Comparison of ENCODE assay signal across 8 cellular contexts in the genomic region with DNA sequence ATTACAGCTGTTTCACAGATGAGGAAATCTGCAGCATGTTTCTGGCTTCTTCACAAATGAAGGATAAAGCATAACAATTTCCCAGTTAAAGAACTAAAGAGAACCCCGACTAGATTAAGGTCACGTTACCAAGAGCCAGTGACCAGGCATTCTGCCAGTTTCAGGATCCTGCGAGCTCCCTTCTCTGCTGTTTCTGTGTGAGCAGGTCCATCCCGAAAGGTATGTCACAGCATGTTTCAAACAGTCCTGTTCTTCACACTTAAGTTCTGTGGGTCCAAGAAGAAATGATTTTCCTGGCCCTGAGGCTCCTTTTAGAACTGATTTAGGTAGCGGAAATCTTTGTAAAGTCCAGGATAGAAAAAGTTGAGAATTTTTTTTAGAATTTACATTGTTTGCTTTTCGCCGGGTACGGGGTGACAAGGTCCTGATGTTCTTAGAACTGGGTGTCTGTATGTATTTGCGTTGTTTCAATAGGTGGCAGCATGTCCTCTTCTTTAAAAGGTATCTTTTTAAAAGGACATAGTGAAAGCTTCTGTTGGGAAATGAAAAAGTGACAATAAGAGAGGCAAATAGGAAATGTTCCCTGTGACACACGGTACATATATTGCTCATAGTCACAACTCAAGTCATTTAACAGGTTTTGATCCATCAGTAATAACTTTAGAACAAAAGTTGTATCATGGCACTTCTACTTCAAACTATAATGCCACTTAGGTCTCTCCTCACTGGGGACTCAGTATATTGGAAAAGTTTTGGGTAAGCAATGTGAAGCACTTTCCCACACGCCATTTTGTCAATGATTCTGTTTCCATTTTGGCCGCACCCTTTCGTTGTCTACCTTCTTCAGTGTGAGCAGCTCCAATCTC. TPM values are rescaled to one million over a fixed set of nuclear protein-coding genes. Genes with fewer than 3 reads are reported as not detected.
DNase-seq lines count a peak whose midpoint lies in the region; ATAC-seq and TF ChIP-seq lines count a peak whose summit lies in the region.

No MANE protein-coding gene starts in this region.

- no peak overlapping the region for H3K4me3 ChIP-seq in HFF-Myc (replicated peaks; ENCODE audit: low read depth, low read length)
- H3K4me3 ChIP-seq in Panc1 (ENCODE audit: low read depth in 2 of 2, low read length in 2 of 2) = peak overlapping the region in 1 of 2 experiments; percentile 23; a peak in 1 of 4 replicates
- no peak overlapping the region for H3K4me3 ChIP-seq in psoas muscle

- no peak for TF ChIP-seq POLR2A in erythroblast (IDR thresholded peaks at IDR 0.05; ENCODE audit: low read length)

- CTCF ChIA-PET in Panc1 (lab: Charles Lee) = interaction anchor here (0.9 kb wide), 1 partner anchor 36 kb away, joined by 3 read pairs; no protein-coding TSS in a partner anchor

- in situ Hi-C loops in Panc1 (cut with HindIII; ENCODE audit: low pct_unique_long_range_greater_than_20kb, low sequenced_read_pairs) = no loop called here

- no peaks in the 10 kb centered on the region for H3K9me3 ChIP-seq in Panc1 (ENCODE audit: control insufficient read depth, insufficient read depth, low read depth, low read length)
- H3K9me3 ChIP-seq in psoas muscle = no peaks in the 10 kb centered on the region

- intact Hi-C loops in Panc1 (cut with micrococcal nuclease; ENCODE audit: unreplicated experiment) (loop anchor here (5.0 kb wide), 1 partner anchor 115 kb away; no protein-coding TSS in a partner anchor), psoas muscle (cut with DNase I) (loop anchor here in 1 of 2 donors (2.0 kb wide), 2 partner anchors 116 to 326 kb away; no protein-coding TSS in a partner anchor)

- BruUV-seq in Panc1 (replicated peaks; lab: Mats Ljungman, UMichigan) = no TSS peak

- TF ChIP-seq CTCF in HFF-Myc (IDR thresholded peaks at IDR 0.05; ENCODE audit: low read depth, low read length, missing control alignments) = peak; percentile 50
- TF ChIP-seq CTCF in Panc1 (IDR thresholded peaks at IDR 0.05) = peak; percentile 46; the same call in 1 of the 2 replicates
- peak; percentile 55 for TF ChIP-seq CTCF in psoas muscle (IDR thresholded peaks at IDR 0.05)

- H3K4me1 ChIP-seq in Panc1 (ENCODE audit: control insufficient read depth, insufficient read depth, low read length) (no peaks in the 10 kb centered on the region), psoas muscle (no peaks in the 10 kb centered on the region)

- peak; percentile 85 for ATAC-seq in Panc1
- peak in 3 of 4 donors; percentile 60 to 94 (median 75) for ATAC-seq in psoas muscle
- no peak for ATAC-seq in HG03460 (IDR thresholded peaks at IDR 0.05; ENCODE audit: unreplicated experiment)

- H3K27me3 ChIP-seq in Panc1 (ENCODE audit: control insufficient read depth, insufficient read depth, low read length) = no peaks in the 10 kb centered on the region
- peaks cover 0 to 6% (median 0%) of the 10 kb centered on the region in 3 donors for H3K27me3 ChIP-seq in psoas muscle (ENCODE audit: insufficient read depth in 3 of 3, low read length in 2 of 3)

- POLR2A ChIA-PET in Panc1 (lab: Charles Lee) = no interaction called here

- WGBS in psoas muscle, 3 donors = 37 to 43% (median 37%) methylated on average over 13 of the region's 13 CpGs

- H3K27ac ChIP-seq in Panc1 (ENCODE audit: low read length) (no peak overlapping the region), psoas muscle (no peak overlapping the region)

- H3K36me3 ChIP-seq in Panc1 (ENCODE audit: control insufficient read depth, insufficient read depth, low read length) = no peaks in the 10 kb centered on the region
- no peaks in the 10 kb centered on the region for H3K36me3 ChIP-seq in psoas muscle (ENCODE audit: insufficient read depth in 1 of 2, low read depth in 1 of 2)

- peak; percentile 4 for DNase-seq in NCI-H1105 treated with DMSO at 0.1 percent for 48 hours (lab: John Stamatoyannopoulos, UW)
- DNase-seq in NCI-H1105 (lab: John Stamatoyannopoulos, UW) = no peak
- peak; percentile 63 for DNase-seq in HFF-Myc (ENCODE audit: extremely low read depth, low read depth)
- DNase-seq in Panc1 (ENCODE audit: low read depth, low spot score) = no peak
- DNase-seq in erythroblast (lab: John Stamatoyannopoulos, UW) = peak; percentile 15 to 21
- no peak for DNase-seq in psoas muscle
- no peak for DNase-seq in stimulated activated CD4-positive, alpha-beta T cell treated with anti-CD3 and anti-CD28 coated beads, Interleukin-2, amount 100 ng/mL, for 48 hours

RNA-seq across cellular contexts. Expression of a gene that starts 18.4 kb away (rescaled TPM):
- total RNA-seq in Panc1 (2021; ENCODE audit: unreplicated experiment) (not detected), psoas muscle (not detected)
- not detected for polyA plus RNA-seq in Panc1 (2012; ENCODE audit: insufficient read length)
- polyA plus RNA-seq in psoas muscle = under 1 TPM in 1 of 3 donors, not detected in 2; 0.04 TPM

Comparison
In these comparisons a context has a peak if more than half of its experiments do, and no peak if none do; other contexts are left out.
1. DNase-seq: peak in NCI-H1105 treated with DMSO at 0.1 percent for 48 hours (single experiment), HFF-Myc (single experiment) and erythroblast (2 of 2); none in NCI-H1105 (single experiment), Panc1 (single experiment), psoas muscle (0 of 2) and stimulated activated CD4-positive, alpha-beta T cell treated with anti-CD3 and anti-CD28 coated beads, Interleukin-2, amount 100 ng/mL, for 48 hours (0 of 2).
2. Peak in every context shown above with its lines, with median percentiles within 50 percentile points of each other: CTCF ChIP-seq.